In genomic region chr2:241314181-241314932, GRCh38 we compare ENCODE assay signal across 1 cellular context.
TF ChIP-seq lines count a peak whose summit lies in the region.

No MANE protein-coding gene starts in this region.

TF ChIP-seq in K562, 482 proteins besides CTCF, POLR2A, EP300 and RAD21 (continues in another document):
- TF ChIP-seq RREB1 (CRISPR knock-in tag; IDR thresholded peaks at IDR 0.05), result no peak
- TF ChIP-seq CTCFL (IDR thresholded peaks at IDR 0.05; ENCODE audit: borderline replicate concordance, insufficient read depth, low read depth, low read length, poor library complexity, severe bottlenecking), result no peak
- TF ChIP-seq SAP30 (IDR thresholded peaks at IDR 0.05; ENCODE audit: borderline replicate concordance, insufficient read depth, low read depth, low read length, poor library complexity, severe bottlenecking), result no peak
- TF ChIP-seq RNF2 (IDR thresholded peaks at IDR 0.05), result no peak
- TF ChIP-seq CBX3 (IDR thresholded peaks at IDR 0.05; ENCODE audit: borderline replicate concordance in 1 of 2, low read length in 2 of 2), result no peak
- TF ChIP-seq E4F1 (CRISPR knock-in tag; IDR thresholded peaks at IDR 0.05; ENCODE audit: borderline replicate concordance), result no peak
- no peak for TF ChIP-seq OTX1 (CRISPR knock-in tag; IDR thresholded peaks at IDR 0.05)
- TF ChIP-seq ATF1 (CRISPR knock-in tag; IDR thresholded peaks at IDR 0.05), result no peak
- TF ChIP-seq ATF1 (tag; IDR thresholded peaks at IDR 0.05), result no peak
- TF ChIP-seq ZC3H4 (CRISPR knock-in tag; IDR thresholded peaks at IDR 0.05; ENCODE audit: borderline replicate concordance), result no peak
- no peak for TF ChIP-seq FOXK1 (CRISPR knock-in tag; IDR thresholded peaks at IDR 0.05; ENCODE audit: borderline replicate concordance)
- no peak for TF ChIP-seq ZNF280B (CRISPR knock-in tag; IDR thresholded peaks at IDR 0.05)
- no peak for TF ChIP-seq TBL1XR1 (IDR thresholded peaks at IDR 0.05; ENCODE audit: low read length in 2 of 2)
- 0 out of 4 replicates have a peak, but pooled peaks of 1 of the 2 experiments have one; percentile 25 for TF ChIP-seq MLLT1 (IDR thresholded peaks at IDR 0.05)
- TF ChIP-seq NR2C1 (IDR thresholded peaks at IDR 0.05), result no peak
- 0 out of 2 replicates have a peak, but pooled peaks have one; percentile 14 for TF ChIP-seq NR2C1 (tag; IDR thresholded peaks at IDR 0.05)
- TF ChIP-seq ZBTB17 (CRISPR knock-in tag; IDR thresholded peaks at IDR 0.05), result no peak
- 0 out of 2 replicates have a peak, but pooled peaks have one; percentile 47 for TF ChIP-seq ZNF436 (CRISPR knock-in tag; IDR thresholded peaks at IDR 0.05)
- TF ChIP-seq SAFB2 (IDR thresholded peaks at IDR 0.05; ENCODE audit: borderline replicate concordance, low read depth, low read length, severe bottlenecking), result no peak
- no peak for TF ChIP-seq MAZ (CRISPR knock-in tag; conservative IDR thresholded peaks at IDR 0.05 in 1 of 2, IDR thresholded peaks at IDR 0.05 in 1 of 2)
- TF ChIP-seq ZNF395 (CRISPR knock-in tag; IDR thresholded peaks at IDR 0.05), result peak; percentile 1; the same call in 1 of the 2 replicates
- TF ChIP-seq NCOA4 (IDR thresholded peaks at IDR 0.05; ENCODE audit: partially characterized antibody), result no peak
- TF ChIP-seq USF2 (CRISPR knock-in tag; IDR thresholded peaks at IDR 0.05), result no peak
- TF ChIP-seq NR2F6 (CRISPR knock-in tag; IDR thresholded peaks at IDR 0.05), result no peak
- TF ChIP-seq FOSL1 (tag; conservative IDR thresholded peaks at IDR 0.05), result no peak
- no peak for TF ChIP-seq CHCHD3 (CRISPR knock-in tag; IDR thresholded peaks at IDR 0.05)
- TF ChIP-seq HIVEP1 (CRISPR knock-in tag; IDR thresholded peaks at IDR 0.05), result no peak
- TF ChIP-seq TGIF2 (CRISPR knock-in tag; IDR thresholded peaks at IDR 0.05), result 0 out of 2 replicates have a peak, but pooled peaks have one; percentile 20
- no peak for TF ChIP-seq BCL6 (CRISPR knock-in tag; IDR thresholded peaks at IDR 0.05)
- TF ChIP-seq ETV6 (IDR thresholded peaks at IDR 0.05; ENCODE audit: borderline replicate concordance in 1 of 2, low read depth in 2 of 2, low read length in 1 of 2), result no peak
- TF ChIP-seq ETV6 (CRISPR knock-in tag; IDR thresholded peaks at IDR 0.05; ENCODE audit: borderline replicate concordance), result no peak
